ENCODE assay signal across 1 cellular context in the genomic region with DNA sequence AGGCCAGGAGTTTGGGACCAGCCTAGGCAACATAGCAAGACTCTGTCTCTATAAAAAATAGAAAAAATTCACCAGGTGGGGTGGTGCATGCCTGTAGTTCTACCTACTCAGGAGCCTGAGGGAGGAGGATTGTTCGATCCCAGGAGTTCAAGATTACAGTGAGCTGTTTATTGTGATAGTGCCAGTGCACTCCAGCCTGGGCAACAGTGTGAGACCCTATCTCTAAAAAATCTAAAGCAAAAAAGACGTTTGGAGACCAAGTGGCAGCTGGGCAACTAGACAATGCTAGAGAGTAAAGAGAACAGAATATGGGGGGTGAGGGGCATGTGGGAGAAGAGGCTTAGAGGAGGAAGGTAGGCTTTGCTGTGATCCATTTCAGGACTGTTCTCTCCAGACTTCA.
TF ChIP-seq lines count a peak whose summit lies in the region.

No MANE protein-coding gene starts in this region.

TF ChIP-seq in H1, 55 proteins besides CTCF, POLR2A, EP300 and RAD21:
- no peak for TF ChIP-seq RXRA (IDR thresholded peaks at IDR 0.05; ENCODE audit: insufficient read depth, low read depth, low read length)
- no peak for TF ChIP-seq SAP30 (IDR thresholded peaks at IDR 0.05; ENCODE audit: insufficient read depth, insufficient replicate concordance, low read length)
- TF ChIP-seq SP1 (IDR thresholded peaks at IDR 0.05; ENCODE audit: low read depth, low read length) = no peak
- no peak for TF ChIP-seq POU5F1 (IDR thresholded peaks at IDR 0.05; ENCODE audit: low read depth, low read length)
- TF ChIP-seq CBX5 (IDR thresholded peaks at IDR 0.05; ENCODE audit: low read depth, low read length) = no peak
- TF ChIP-seq PHF8 (conservative IDR thresholded peaks at IDR 0.05; ENCODE audit: low read depth, low read length) = no peak
- TF ChIP-seq HDAC6 (IDR thresholded peaks at IDR 0.05; ENCODE audit: low read depth, low read length) = no peak
- TF ChIP-seq ASH2L (IDR thresholded peaks at IDR 0.05; ENCODE audit: low read length) = no peak
- TF ChIP-seq, protein P1, sequence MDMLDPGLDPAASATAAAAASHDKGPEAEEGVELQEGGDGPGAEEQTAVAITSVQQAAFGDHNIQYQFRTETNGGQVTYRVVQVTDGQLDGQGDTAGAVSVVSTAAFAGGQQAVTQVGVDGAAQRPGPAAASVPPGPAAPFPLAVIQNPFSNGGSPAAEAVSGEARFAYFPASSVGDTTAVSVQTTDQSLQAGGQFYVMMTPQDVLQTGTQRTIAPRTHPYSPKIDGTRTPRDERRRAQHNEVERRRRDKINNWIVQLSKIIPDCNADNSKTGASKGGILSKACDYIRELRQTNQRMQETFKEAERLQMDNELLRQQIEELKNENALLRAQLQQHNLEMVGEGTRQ (IDR thresholded peaks at IDR 0.05; ENCODE audit: low read length) = no peak
- TF ChIP-seq TCF12 (IDR thresholded peaks at IDR 0.05; ENCODE audit: low read depth, low read length) = no peak
- TF ChIP-seq CTBP2 (IDR thresholded peaks at IDR 0.05; ENCODE audit: borderline replicate concordance, insufficient read depth, insufficient read length, low read length) = no peak
